15 cellular contexts compared by ENCODE assay signal in the genomic region with DNA sequence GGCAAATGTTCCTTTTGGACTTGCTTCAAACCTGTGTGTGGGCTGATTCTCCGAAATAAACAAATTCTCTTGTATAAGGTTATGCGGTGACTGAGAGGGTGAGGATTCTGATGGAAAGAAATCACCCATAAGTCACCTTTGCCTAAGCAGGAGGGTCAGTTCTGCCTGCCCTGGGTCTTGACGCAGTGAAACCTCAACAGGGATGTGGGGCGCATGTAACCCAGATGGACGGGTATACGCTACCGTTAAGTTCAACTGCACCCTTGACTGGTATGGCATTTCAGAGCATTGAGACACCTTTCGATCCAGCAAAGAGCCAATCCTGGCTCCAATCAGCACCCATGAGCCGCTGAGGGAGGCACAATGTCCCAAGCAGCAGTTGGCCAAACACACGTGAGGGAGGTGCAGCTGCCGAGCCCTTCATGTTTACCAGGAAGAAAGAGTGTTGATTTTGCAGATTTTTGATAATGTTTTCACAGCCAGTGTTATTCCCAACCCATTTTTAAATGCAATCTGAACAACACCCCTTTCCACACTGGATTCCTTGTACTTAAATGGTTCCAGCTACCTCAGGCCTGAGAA. TPM values are rescaled to one million over a fixed set of nuclear protein-coding genes. Genes with fewer than 3 reads are reported as not detected.
DNase-seq lines count a peak whose midpoint lies in the region; ATAC-seq and TF ChIP-seq lines count a peak whose summit lies in the region.
"Had no signal": no experiment of that assay in that cellular context is flagged by ENCODE, and none has a peak within 500 bp of the region (broad histone marks: within the 10 kb centered on the region; RNA-seq: fewer than 3 reads in every experiment).

No MANE protein-coding gene starts in this region.

- H3K27me3 ChIP-seq in ascending aorta (no peaks in the 10 kb centered on the region), esophagus (ENCODE audit: control insufficient read depth in 1 of 2, insufficient read depth in 2 of 2, low read length in 2 of 2) (no peaks in the 10 kb centered on the region), thoracic aorta (replicated peaks; ENCODE audit: insufficient read depth) (no peaks in the 10 kb centered on the region), thyroid gland (no peaks in the 10 kb centered on the region)
- H3K27me3 ChIP-seq: spleen had no signal

- H3K4me3 ChIP-seq in ascending aorta = peak overlapping the region in 1 of 2 donors; percentile 10
- no peak overlapping the region for H3K4me3 ChIP-seq in esophagus (ENCODE audit: low read depth in 1 of 2, low read length in 2 of 2)
- H3K4me3 ChIP-seq in thoracic aorta = peak overlapping the region; percentile 10
- H3K4me3 ChIP-seq in thyroid gland (replicated peaks in 1 of 3) = no peak overlapping the region
- H3K4me3 ChIP-seq: spleen had no signal

- H3K4me1 ChIP-seq in ascending aorta (peaks cover 15 to 77% of the 10 kb centered on the region in 2 donors), esophagus (ENCODE audit: control insufficient read depth in 2 of 2, insufficient read depth in 2 of 2, low read length in 1 of 2) (peaks cover 0 to 9% of the 10 kb centered on the region in 2 donors), thoracic aorta (ENCODE audit: control insufficient read depth in 1 of 2, low read depth in 2 of 2) (peaks cover 84 to 100% of the 10 kb centered on the region in 2 donors), thyroid gland (peaks cover 0 to 5% of the 10 kb centered on the region in 2 donors)

- H3K27ac ChIP-seq in ascending aorta = peak overlapping the region; percentile 88 to 92
- H3K27ac ChIP-seq in esophagus (ENCODE audit: low read depth in 2 of 2, low read length in 1 of 2) = peak overlapping the region; percentile 52 to 76
- H3K27ac ChIP-seq in thoracic aorta = peak overlapping the region; percentile 87 to 89
- H3K27ac ChIP-seq in thyroid gland = no peak overlapping the region
- H3K27ac ChIP-seq: C4-2B, epithelial cell of prostate, spleen had no signal

- TF ChIP-seq POLR2A in thyroid gland (IDR thresholded peaks at IDR 0.05) = no peak

- TF ChIP-seq CTCF in ascending aorta (IDR thresholded peaks at IDR 0.05) (no peak), thoracic aorta (IDR thresholded peaks at IDR 0.05) (no peak), thyroid gland (IDR thresholded peaks at IDR 0.05) (no peak)

- ATAC-seq in thoracic aorta (ENCODE audit: insufficient number of reproducible peaks, low FRiP score, low read depth) = no peak
- no peak for ATAC-seq in GM21390 (IDR thresholded peaks at IDR 0.05; ENCODE audit: unreplicated experiment)

- no peaks in the 10 kb centered on the region for H3K9me3 ChIP-seq in ascending aorta
- no peaks in the 10 kb centered on the region for H3K9me3 ChIP-seq in esophagus (ENCODE audit: control insufficient read depth in 2 of 2, insufficient read depth in 1 of 2, low read depth in 1 of 2, low read length in 1 of 2)
- no peaks in the 10 kb centered on the region for H3K9me3 ChIP-seq in thoracic aorta
- no peaks in the 10 kb centered on the region for H3K9me3 ChIP-seq in thyroid gland
- H3K9me3 ChIP-seq: spleen had no signal

- DNase-seq in ascending aorta (ENCODE audit: low spot score in 2 of 2) = no peak
- DNase-seq in mucosa of gallbladder (ENCODE audit: low spot score) = peak; percentile 35
- DNase-seq in thoracic aorta (ENCODE audit: low spot score) = no peak
- no peak for DNase-seq in thyroid gland
- no peak for DNase-seq in C1 segment of cervical spinal cord (lab: John Stamatoyannopoulos, UW)
- DNase-seq in NOMO-1 treated with dmso at 0.1 percent for 144 hours (lab: John Stamatoyannopoulos, UW; ENCODE audit: unreplicated experiment) = no peak
- DNase-seq: activated CD4-positive, alpha-beta T cell treated with anti-CD3 and anti-CD28 coated beads for 48 hours; activated T-cell treated with anti-CD3 and anti-CD28 coated beads, Interleukin-2, amount 50 U/mL, for 1 hour; NCI-H2081 treated with DMSO at 0.1 percent for 48 hours; SIG-M5; spleen had no signal

- H3K36me3 ChIP-seq in ascending aorta = peaks cover 4 to 7% of the 10 kb centered on the region in 2 donors
- no peaks in the 10 kb centered on the region for H3K36me3 ChIP-seq in esophagus (ENCODE audit: control insufficient read depth in 2 of 2, insufficient read depth in 2 of 2, low read length in 1 of 2)
- H3K36me3 ChIP-seq in thoracic aorta = peaks cover 3% of the 10 kb centered on the region
- no peaks in the 10 kb centered on the region for H3K36me3 ChIP-seq in thyroid gland
- H3K36me3 ChIP-seq: spleen had no signal

- WGBS in esophagus, 2 donors = 69 to 78% methylated on average over 11 of the region's 11 CpGs
- 87 to 90% methylated on average over 11 of the region's 11 CpGs for WGBS in thyroid gland, 2 donors

- intact Hi-C loops in ascending aorta (cut with DNase I) = loop anchor here (5.0 kb wide), 1 partner anchor 66 kb away; no protein-coding TSS in a partner anchor
- intact Hi-C loops in thyroid gland (cut with DNase I) = no loop called here

RNA-seq across cellular contexts. Expression of gene SORBS1, which starts 48.1 kb away (rescaled TPM):
- total RNA-seq in ascending aorta (416 TPM), mucosa of gallbladder (431 TPM), thoracic aorta (1,000 to 10,000 TPM; 1,110 to 1,659 TPM), thyroid gland (10 to 100 TPM; 21.5 to 65.8 (median 30.1) TPM)
- polyA plus RNA-seq in esophagus = 10 to 100 TPM; 32.7 to 66.3 TPM

Comparison
In these comparisons a context has a peak if more than half of its experiments do, and no peak if none do; other contexts are left out.
1. H3K27ac ChIP-seq: peak in ascending aorta (2 of 2), esophagus (2 of 2) and thoracic aorta (2 of 2); none in thyroid gland (0 of 3).